Comparison of ENCODE assay signal across 1 cellular context in genomic region chr1:175200626-175201025, GRCh38.
TF ChIP-seq lines count a peak whose summit lies in the region.

No MANE protein-coding gene starts in this region.

TF ChIP-seq in GM23338, 12 proteins besides CTCF, POLR2A, EP300 and RAD21 (continued from another document):
- no peak for TF ChIP-seq ETS1 (IDR thresholded peaks at IDR 0.05)
- TF ChIP-seq EZH2 (IDR thresholded peaks at IDR 0.05; ENCODE audit: low read depth, unreplicated experiment): no peak
- TF ChIP-seq JUNB (IDR thresholded peaks at IDR 0.05; ENCODE audit: unreplicated experiment): no peak
- TF ChIP-seq, protein P1, sequence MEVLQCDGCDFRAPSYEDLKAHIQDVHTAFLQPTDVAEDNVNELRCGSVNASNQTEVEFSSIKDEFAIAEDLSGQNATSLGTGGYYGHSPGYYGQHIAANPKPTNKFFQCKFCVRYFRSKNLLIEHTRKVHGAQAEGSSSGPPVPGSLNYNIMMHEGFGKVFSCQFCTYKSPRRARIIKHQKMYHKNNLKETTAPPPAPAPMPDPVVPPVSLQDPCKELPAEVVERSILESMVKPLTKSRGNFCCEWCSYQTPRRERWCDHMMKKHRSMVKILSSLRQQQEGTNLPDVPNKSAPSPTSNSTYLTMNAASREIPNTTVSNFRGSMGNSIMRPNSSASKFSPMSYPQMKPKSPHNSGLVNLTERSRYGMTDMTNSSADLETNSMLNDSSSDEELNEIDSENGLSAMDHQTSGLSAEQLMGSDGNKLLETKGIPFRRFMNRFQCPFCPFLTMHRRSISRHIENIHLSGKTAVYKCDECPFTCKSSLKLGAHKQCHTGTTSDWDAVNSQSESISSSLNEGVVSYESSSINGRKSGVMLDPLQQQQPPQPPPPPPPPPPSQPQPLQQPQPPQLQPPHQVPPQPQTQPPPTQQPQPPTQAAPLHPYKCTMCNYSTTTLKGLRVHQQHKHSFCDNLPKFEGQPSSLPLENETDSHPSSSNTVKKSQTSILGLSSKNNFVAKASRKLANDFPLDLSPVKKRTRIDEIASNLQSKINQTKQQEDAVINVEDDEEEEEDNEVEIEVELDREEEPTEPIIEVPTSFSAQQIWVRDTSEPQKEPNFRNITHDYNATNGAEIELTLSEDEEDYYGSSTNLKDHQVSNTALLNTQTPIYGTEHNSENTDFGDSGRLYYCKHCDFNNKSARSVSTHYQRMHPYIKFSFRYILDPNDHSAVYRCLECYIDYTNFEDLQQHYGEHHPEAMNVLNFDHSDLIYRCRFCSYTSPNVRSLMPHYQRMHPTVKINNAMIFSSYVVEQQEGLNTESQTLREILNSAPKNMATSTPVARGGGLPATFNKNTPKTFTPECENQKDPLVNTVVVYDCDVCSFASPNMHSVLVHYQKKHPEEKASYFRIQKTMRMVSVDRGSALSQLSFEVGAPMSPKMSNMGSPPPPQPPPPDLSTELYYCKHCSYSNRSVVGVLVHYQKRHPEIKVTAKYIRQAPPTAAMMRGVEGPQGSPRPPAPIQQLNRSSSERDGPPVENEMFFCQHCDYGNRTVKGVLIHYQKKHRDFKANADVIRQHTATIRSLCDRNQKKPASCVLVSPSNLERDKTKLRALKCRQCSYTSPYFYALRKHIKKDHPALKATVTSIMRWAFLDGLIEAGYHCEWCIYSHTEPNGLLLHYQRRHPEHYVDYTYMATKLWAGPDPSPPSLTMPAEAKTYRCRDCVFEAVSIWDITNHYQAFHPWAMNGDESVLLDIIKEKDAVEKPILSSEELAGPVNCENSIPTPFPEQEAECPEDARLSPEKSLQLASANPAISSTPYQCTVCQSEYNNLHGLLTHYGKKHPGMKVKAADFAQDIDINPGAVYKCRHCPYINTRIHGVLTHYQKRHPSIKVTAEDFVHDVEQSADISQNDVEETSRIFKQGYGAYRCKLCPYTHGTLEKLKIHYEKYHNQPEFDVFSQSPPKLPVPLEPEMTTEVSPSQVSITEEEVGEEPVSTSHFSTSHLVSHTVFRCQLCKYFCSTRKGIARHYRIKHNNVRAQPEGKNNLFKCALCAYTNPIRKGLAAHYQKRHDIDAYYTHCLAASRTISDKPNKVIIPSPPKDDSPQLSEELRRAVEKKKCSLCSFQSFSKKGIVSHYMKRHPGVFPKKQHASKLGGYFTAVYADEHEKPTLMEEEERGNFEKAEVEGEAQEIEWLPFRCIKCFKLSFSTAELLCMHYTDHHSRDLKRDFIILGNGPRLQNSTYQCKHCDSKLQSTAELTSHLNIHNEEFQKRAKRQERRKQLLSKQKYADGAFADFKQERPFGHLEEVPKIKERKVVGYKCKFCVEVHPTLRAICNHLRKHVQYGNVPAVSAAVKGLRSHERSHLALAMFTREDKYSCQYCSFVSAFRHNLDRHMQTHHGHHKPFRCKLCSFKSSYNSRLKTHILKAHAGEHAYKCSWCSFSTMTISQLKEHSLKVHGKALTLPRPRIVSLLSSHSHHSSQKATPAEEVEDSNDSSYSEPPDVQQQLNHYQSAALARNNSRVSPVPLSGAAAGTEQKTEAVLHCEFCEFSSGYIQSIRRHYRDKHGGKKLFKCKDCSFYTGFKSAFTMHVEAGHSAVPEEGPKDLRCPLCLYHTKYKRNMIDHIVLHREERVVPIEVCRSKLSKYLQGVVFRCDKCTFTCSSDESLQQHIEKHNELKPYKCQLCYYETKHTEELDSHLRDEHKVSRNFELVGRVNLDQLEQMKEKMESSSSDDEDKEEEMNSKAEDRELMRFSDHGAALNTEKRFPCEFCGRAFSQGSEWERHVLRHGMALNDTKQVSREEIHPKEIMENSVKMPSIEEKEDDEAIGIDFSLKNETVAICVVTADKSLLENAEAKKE (CRISPR knock-in tag; IDR thresholded peaks at IDR 0.05): no peak
- no peak for TF ChIP-seq ZNF331 (CRISPR knock-in tag; IDR thresholded peaks at IDR 0.05; ENCODE audit: low read depth)
- TF ChIP-seq CREB1 (CRISPR knock-in tag; IDR thresholded peaks at IDR 0.05; ENCODE audit: low read depth): no peak
- no peak for TF ChIP-seq POLR2AphosphoS5 (IDR thresholded peaks at IDR 0.05; ENCODE audit: low read depth)
- TF ChIP-seq, protein P2, sequence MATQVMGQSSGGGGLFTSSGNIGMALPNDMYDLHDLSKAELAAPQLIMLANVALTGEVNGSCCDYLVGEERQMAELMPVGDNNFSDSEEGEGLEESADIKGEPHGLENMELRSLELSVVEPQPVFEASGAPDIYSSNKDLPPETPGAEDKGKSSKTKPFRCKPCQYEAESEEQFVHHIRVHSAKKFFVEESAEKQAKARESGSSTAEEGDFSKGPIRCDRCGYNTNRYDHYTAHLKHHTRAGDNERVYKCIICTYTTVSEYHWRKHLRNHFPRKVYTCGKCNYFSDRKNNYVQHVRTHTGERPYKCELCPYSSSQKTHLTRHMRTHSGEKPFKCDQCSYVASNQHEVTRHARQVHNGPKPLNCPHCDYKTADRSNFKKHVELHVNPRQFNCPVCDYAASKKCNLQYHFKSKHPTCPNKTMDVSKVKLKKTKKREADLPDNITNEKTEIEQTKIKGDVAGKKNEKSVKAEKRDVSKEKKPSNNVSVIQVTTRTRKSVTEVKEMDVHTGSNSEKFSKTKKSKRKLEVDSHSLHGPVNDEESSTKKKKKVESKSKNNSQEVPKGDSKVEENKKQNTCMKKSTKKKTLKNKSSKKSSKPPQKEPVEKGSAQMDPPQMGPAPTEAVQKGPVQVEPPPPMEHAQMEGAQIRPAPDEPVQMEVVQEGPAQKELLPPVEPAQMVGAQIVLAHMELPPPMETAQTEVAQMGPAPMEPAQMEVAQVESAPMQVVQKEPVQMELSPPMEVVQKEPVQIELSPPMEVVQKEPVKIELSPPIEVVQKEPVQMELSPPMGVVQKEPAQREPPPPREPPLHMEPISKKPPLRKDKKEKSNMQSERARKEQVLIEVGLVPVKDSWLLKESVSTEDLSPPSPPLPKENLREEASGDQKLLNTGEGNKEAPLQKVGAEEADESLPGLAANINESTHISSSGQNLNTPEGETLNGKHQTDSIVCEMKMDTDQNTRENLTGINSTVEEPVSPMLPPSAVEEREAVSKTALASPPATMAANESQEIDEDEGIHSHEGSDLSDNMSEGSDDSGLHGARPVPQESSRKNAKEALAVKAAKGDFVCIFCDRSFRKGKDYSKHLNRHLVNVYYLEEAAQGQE (IDR thresholded peaks at IDR 0.05; ENCODE audit: unreplicated experiment): no peak
- no peak for TF ChIP-seq NANOG (IDR thresholded peaks at IDR 0.05; ENCODE audit: borderline replicate concordance)
- no peak for TF ChIP-seq EZH2phosphoT487 (IDR thresholded peaks at IDR 0.05; ENCODE audit: unreplicated experiment)
- no peak for TF ChIP-seq ZNF114 (CRISPR knock-in tag; IDR thresholded peaks at IDR 0.05)
